In genomic region chr1:33633019-33633801, GRCh38 we compare ENCODE assay signal across 1 cellular context.
TF ChIP-seq lines count a peak whose summit lies in the region.

No MANE protein-coding gene starts in this region.

TF ChIP-seq in GM12878, 131 proteins besides CTCF, POLR2A, EP300 and RAD21 (continued from another document):
- TF ChIP-seq ZNF592 (IDR thresholded peaks at IDR 0.05) (0 out of 2 replicates have a peak, but pooled peaks have one; percentile 33), RUNX3 (IDR thresholded peaks at IDR 0.05; ENCODE audit: low read length) (peak; percentile 22; the same call in 1 of the 2 replicates), RB1 (IDR thresholded peaks at IDR 0.05; ENCODE audit: borderline replicate concordance) (no peak), SMARCA5 (IDR thresholded peaks at IDR 0.05) (0 out of 2 replicates have a peak, but pooled peaks have one; percentile 56), HDAC2 (IDR thresholded peaks at IDR 0.05) (no peak), FOXM1 (IDR thresholded peaks at IDR 0.05; ENCODE audit: low read depth, low read length) (no peak)
